8 cellular contexts compared by ENCODE assay signal in genomic region chr20:50192364-50193168, GRCh38. TPM values are rescaled to one million over a fixed set of nuclear protein-coding genes. Genes with fewer than 3 reads are reported as not detected.
DNase-seq lines count a peak whose midpoint lies in the region; ATAC-seq lines count a peak whose summit lies in the region.

No MANE protein-coding gene starts in this region.

- H3K23ac ChIP-seq in mesenchymal stem cell (ENCODE audit: low read length in 2 of 2), result peak overlapping the region in 1 of 2 experiments; percentile 65

- H2AK5ac ChIP-seq in mesenchymal stem cell (ENCODE audit: low read length, severe bottlenecking), result no peak overlapping the region

- H4K91ac ChIP-seq in mesenchymal stem cell (ENCODE audit: low read length), result no peak overlapping the region

- no peaks in the 10 kb centered on the region for H3K27me3 ChIP-seq in effector memory CD4-positive, alpha-beta T cell (replicated peaks; ENCODE audit: control insufficient read depth, insufficient read depth, low read length, poor library complexity, severe bottlenecking)
- H3K27me3 ChIP-seq in mesenchymal stem cell (ENCODE audit: control insufficient read depth in 1 of 2, insufficient read depth in 1 of 2, low read length in 2 of 2), result no peaks in the 10 kb centered on the region

- H2BK15ac ChIP-seq in mesenchymal stem cell (ENCODE audit: low read depth, poor library complexity, severe bottlenecking), result no peak overlapping the region

- H3K9ac ChIP-seq in mesenchymal stem cell (ENCODE audit: low read length), result peak overlapping the region; percentile 99

- peak overlapping the region; percentile 69 for H2BK5ac ChIP-seq in mesenchymal stem cell (ENCODE audit: low read depth, low read length, poor library complexity, severe bottlenecking)

- peak overlapping the region; percentile 49 for H3K4me3 ChIP-seq in effector memory CD4-positive, alpha-beta T cell (ENCODE audit: insufficient read depth, low read depth, low read length, poor library complexity, severe bottlenecking)
- H3K4me3 ChIP-seq in mesenchymal stem cell (ENCODE audit: insufficient read depth in 1 of 2, low read depth in 1 of 2, low read length in 2 of 2), result peak overlapping the region; percentile 81 to 99

- H3K4me2 ChIP-seq in mesenchymal stem cell (ENCODE audit: low read length, poor library complexity, severe bottlenecking), result peak overlapping the region; percentile 93

- peak overlapping the region; percentile 3 to 85 for H3K18ac ChIP-seq in mesenchymal stem cell (ENCODE audit: low read depth in 1 of 2, low read length in 2 of 2)

- H3K4me1 ChIP-seq in effector memory CD4-positive, alpha-beta T cell (ENCODE audit: control insufficient read depth, insufficient read depth, low read length, poor library complexity, severe bottlenecking), result peaks cover 13% of the 10 kb centered on the region
- peaks cover 33% of the 10 kb centered on the region for H3K4me1 ChIP-seq in mesenchymal stem cell (ENCODE audit: control insufficient read depth, insufficient read depth, low read depth, low read length)

- H2AFZ ChIP-seq in mesenchymal stem cell (ENCODE audit: low read depth, low read length), result no peak overlapping the region

- peak overlapping the region; percentile 74 for H3K27ac ChIP-seq in effector memory CD4-positive, alpha-beta T cell (ENCODE audit: insufficient read depth, low read length, poor library complexity, severe bottlenecking)
- H3K27ac ChIP-seq in mesenchymal stem cell (ENCODE audit: low read length, poor library complexity, severe bottlenecking), result peak overlapping the region; percentile 66

- H3K4ac ChIP-seq in mesenchymal stem cell (ENCODE audit: low read depth in 1 of 2, low read length in 2 of 2), result peak overlapping the region in 1 of 2 experiments; percentile 51

- ATAC-seq in HG03432 (IDR thresholded peaks at IDR 0.05; ENCODE audit: unreplicated experiment), result peak; percentile 34

- no peak overlapping the region for H2BK12ac ChIP-seq in mesenchymal stem cell (ENCODE audit: low read length in 2 of 2)

- H3K36me3 ChIP-seq in effector memory CD4-positive, alpha-beta T cell (ENCODE audit: control insufficient read depth, insufficient read depth, low read length), result no peaks in the 10 kb centered on the region
- peaks cover 17 to 34% of the 10 kb centered on the region in 2 experiments for H3K36me3 ChIP-seq in mesenchymal stem cell (ENCODE audit: control insufficient read depth in 1 of 2, insufficient read depth in 2 of 2, low read depth in 1 of 2, low read length in 2 of 2)

- peak overlapping the region; percentile 70 for H4K8ac ChIP-seq in mesenchymal stem cell (ENCODE audit: low read length)

- H3K79me1 ChIP-seq in mesenchymal stem cell (replicated peaks; ENCODE audit: low read length, poor library complexity, severe bottlenecking), result peaks cover 10% of the 10 kb centered on the region

- H2BK120ac ChIP-seq in mesenchymal stem cell (ENCODE audit: low read depth, low read length), result peak overlapping the region; percentile 7

- peak overlapping the region in 1 of 2 experiments; percentile 61 for H3K14ac ChIP-seq in mesenchymal stem cell (ENCODE audit: low read length in 2 of 2)

- DNase-seq in Daoy (ENCODE audit: low read depth) (peak; percentile 90), NCI-H82 treated with DMSO at 0.1 percent for 48 hours (lab: John Stamatoyannopoulos, UW; ENCODE audit: unreplicated experiment) (peak; percentile 68), mesenchymal stem cell (peak; percentile 92), KG1 (lab: John Stamatoyannopoulos, UW) (no peak)
- peak; percentile 37 to 60 for DNase-seq in activated CD8-positive, alpha-beta memory T cell treated with anti-CD3 and anti-CD28 coated beads for 1 hour (ENCODE audit: extremely low read depth in 1 of 2, low read depth in 1 of 2)
- peak; percentile 52 to 64 (median 62) for DNase-seq in effector memory CD4-positive, alpha-beta T cell
- DNase-seq in stimulated activated CD8-positive, alpha-beta memory T cell treated with anti-CD3 and anti-CD28 coated beads, Interleukin-15, amount 100 ng/mL, for 4 hours (ENCODE audit: low read depth in 2 of 2), result peak; percentile 62 to 75

- H3K9me3 ChIP-seq in effector memory CD4-positive, alpha-beta T cell (ENCODE audit: control insufficient read depth, low read length), result no peaks in the 10 kb centered on the region
- no peaks in the 10 kb centered on the region for H3K9me3 ChIP-seq in mesenchymal stem cell (ENCODE audit: control insufficient read depth, low read length)

- WGBS in mesenchymal stem cell, result 2% methylated on average over 19 of the region's 25 CpGs

RNA-seq across cellular contexts. Expression of gene CEBPB, which starts 1.9 kb away (rescaled TPM):
- total RNA-seq in Daoy (2014; rRNA removed; shearing (Covaris generic)), result 29.5 and 38.0 TPM in 2 replicates
- polyA plus RNA-seq in mesenchymal stem cell (2013, experiment 1 of 2), result 130 TPM
- 131 TPM for polyA plus RNA-seq in mesenchymal stem cell (2013, experiment 2 of 2)

RNA-seq across cellular contexts. Expression of gene PEDS1, which starts 39.0 kb away (rescaled TPM):
- 21.7 and 23.6 TPM in 2 replicates for total RNA-seq in Daoy (2014; rRNA removed; shearing (Covaris generic))
- 59.1 TPM for polyA plus RNA-seq in mesenchymal stem cell (2013, experiment 1 of 2)
- polyA plus RNA-seq in mesenchymal stem cell (2013, experiment 2 of 2), result 58.4 TPM
